Comparison of ENCODE assay signal across 10 cellular contexts in the genomic region with DNA sequence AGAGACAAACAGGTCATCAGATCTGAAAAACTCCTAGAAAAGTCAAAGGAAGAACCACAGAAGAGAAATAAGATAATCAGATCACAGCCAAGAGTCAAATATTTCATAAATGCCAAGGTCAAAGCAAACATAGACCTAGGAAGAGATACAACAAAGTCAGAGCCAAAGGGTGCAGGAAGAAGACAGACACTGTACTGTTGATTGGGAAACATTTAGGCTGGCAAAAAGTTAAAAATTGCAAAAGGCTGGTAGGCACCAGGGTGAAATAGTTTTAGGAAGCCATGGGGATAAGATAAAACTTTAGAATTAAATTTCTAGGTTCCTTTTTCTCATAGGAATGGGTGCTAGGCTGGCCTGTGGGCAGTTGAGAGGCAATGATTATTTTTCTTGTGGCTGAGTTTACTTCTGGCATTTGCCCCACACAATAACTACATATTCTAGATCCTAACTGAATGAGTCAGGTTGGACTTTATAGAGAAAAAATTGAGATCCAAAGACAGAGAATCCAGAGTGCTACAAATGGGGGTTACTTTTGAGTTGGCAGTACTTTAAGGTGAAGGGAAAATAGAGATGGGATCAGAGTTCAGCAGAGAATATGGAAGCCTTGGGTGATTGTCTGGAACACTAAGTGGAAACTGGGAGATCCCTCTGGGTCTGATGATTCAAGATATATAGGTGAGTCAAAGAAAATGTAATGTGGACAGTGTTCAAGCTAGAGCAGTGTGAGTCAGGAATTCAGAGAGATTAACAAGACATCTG.
A peak's percentile ranks its signal among the peaks of the same experiment; 100 is the strongest.
DNase-seq lines count a peak whose midpoint lies in the region; TF ChIP-seq lines count a peak whose summit lies in the region.
"Had no signal": no experiment of that assay in that cellular context is flagged by ENCODE, and none has a peak within 500 bp of the region (broad histone marks: within the 10 kb centered on the region; RNA-seq: fewer than 3 reads in every experiment).

No MANE protein-coding gene starts in this region.

- TF ChIP-seq CTCF in tibial artery (IDR thresholded peaks at IDR 0.05): no peak

- H3K36me3 ChIP-seq in tibial artery: no peaks in the 10 kb centered on the region

- no peak overlapping the region for H3K4me3 ChIP-seq in tibial artery

- peak overlapping the region; percentile 1 to 36 for H3K27ac ChIP-seq in tibial artery

- no peaks in the 10 kb centered on the region for H3K9me3 ChIP-seq in tibial artery

- peaks cover 0 to 57% (median 7%) of the 10 kb centered on the region in 4 donors for H3K4me1 ChIP-seq in tibial artery

- intact Hi-C loops in tibial artery (cut with DNase I; ENCODE audit: low total_unique reads): no loop called here

- no peaks in the 10 kb centered on the region for H3K27me3 ChIP-seq in tibial artery

- DNase-seq in HS-27A (ENCODE audit: low read depth) (peak; percentile 77), amniotic epithelial cell (ENCODE audit: low read depth) (peak; percentile 87), glomerular visceral epithelial cell (ENCODE audit: extremely low spot score) (peak; percentile 61), tibial artery (no peak), NCI-H1048 (lab: John Stamatoyannopoulos, UW) (no peak), cerebellum (ENCODE audit: low spot score) (no peak), NCI-H446 (lab: John Stamatoyannopoulos, UW) (no peak)
- DNase-seq: activated CD4-positive, alpha-beta T cell treated with anti-CD3 and anti-CD28 coated beads, Interleukin-2, amount 10 ng/mL, durations not matched to agents 24 days and 14 days; caudate nucleus; NK-92 treated with Interleukin-12 subunit alpha and Interleukin-12 subunit beta, amount 100 ng/mL, for 24 hours had no signal

Comparison
In these comparisons a context has a peak if more than half of its experiments do, and no peak if none do; other contexts are left out.
1. DNase-seq: peak in HS-27A (single experiment), amniotic epithelial cell (single experiment) and glomerular visceral epithelial cell (single experiment); none in tibial artery (0 of 2), NCI-H1048 (single experiment), cerebellum (single experiment) and NCI-H446 (0 of 2).